Comparison of ENCODE assay signal across 17 cellular contexts in the genomic region with DNA sequence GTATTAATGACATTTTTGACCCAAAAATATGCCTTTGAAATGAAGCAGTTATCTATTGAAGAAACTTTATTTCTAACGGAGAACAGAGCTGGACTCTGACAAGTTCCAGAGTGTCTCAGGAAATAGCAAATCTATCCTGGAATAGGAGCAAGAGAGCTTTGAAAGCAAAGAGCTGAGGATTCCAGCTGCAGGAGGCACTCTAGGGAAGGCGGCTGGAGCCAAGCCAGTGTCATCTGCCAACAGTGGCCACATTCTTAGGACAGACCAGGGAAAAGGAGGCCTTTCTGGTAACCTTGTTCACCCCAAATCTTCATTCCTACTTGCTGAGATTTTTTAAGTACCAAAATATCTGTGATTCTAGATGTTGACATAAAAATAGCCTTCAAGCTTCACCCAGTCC.
DNase-seq lines count a peak whose midpoint lies in the region; ATAC-seq lines count a peak whose summit lies in the region.
"Had no signal": no experiment of that assay in that cellular context is flagged by ENCODE, and none has a peak within 500 bp of the region (broad histone marks: within the 10 kb centered on the region; RNA-seq: fewer than 3 reads in every experiment).

No MANE protein-coding gene starts in this region.

- in situ Hi-C loops in ACHN (cut with HindIII; ENCODE audit: low pct_ligation_motif_present, low pct_unique_long_range_greater_than_20kb, low sequenced_read_pairs): no loop called here

- H3K4me1 ChIP-seq in BLaER1 treated with 17β-estradiol and CSF1 and Interleukin-3, amounts not matched to agents 10 nM and 100 nM: peaks cover 12 to 30% (median 25%) of the 10 kb centered on the region in 10 experiments; a peak in 19 of 20 replicates
- H3K4me1 ChIP-seq: SJCRH30 had no signal

- H3K36me3 ChIP-seq in BLaER1 treated with 17β-estradiol and CSF1 and Interleukin-3, amounts not matched to agents 10 nM and 100 nM: no peaks in the 10 kb centered on the region
- no peaks in the 10 kb centered on the region for H3K36me3 ChIP-seq in H7 (replicated peaks; ENCODE audit: control insufficient read depth, insufficient read depth, low read length)
- H3K36me3 ChIP-seq: SJCRH30 had no signal

- DNase-seq in Ammon's horn (ENCODE audit: low spot score): peak; percentile 42
- DNase-seq in cerebellum (ENCODE audit: low spot score): peak; percentile 2
- DNase-seq in medulla oblongata (ENCODE audit: extremely low spot score): peak; percentile 44
- no peak for DNase-seq in NCI-H446 (lab: John Stamatoyannopoulos, UW)
- no peak for DNase-seq in H7
- DNase-seq in ACHN: no peak
- DNase-seq: DMS153, HCEC 1CT, NCI-H2081, NCI-H446 treated with DMSO at 0.1 percent for 48 hours, NCI-H748 treated with DMSO at 0.1 percent for 48 hours, SJCRH30 had no signal

- no peak for ATAC-seq in GM21737 (IDR thresholded peaks at IDR 0.05; ENCODE audit: unreplicated experiment)
- ATAC-seq: GM12878, HepG2 had no signal

- H3K27ac ChIP-seq in BLaER1 treated with 17β-estradiol and CSF1 and Interleukin-3, amounts not matched to agents 10 nM and 100 nM: peak overlapping the region in 1 of 11 experiments; percentile 51; a peak in 1 of 22 replicates
- H3K27ac ChIP-seq: KMS-11, SJCRH30 had no signal

- no peaks in the 10 kb centered on the region for H3K9me3 ChIP-seq in BLaER1 treated with 17β-estradiol and CSF1 and Interleukin-3, amounts not matched to agents 10 nM and 100 nM (replicated peaks in 1 of 11)
- H3K9me3 ChIP-seq: SJCRH30 had no signal

- no peak overlapping the region for H3K9ac ChIP-seq in BLaER1 treated with 17β-estradiol and CSF1 and Interleukin-3, amounts not matched to agents 10 nM and 100 nM
- H3K9ac ChIP-seq: KMS-11 had no signal

- peak overlapping the region in 10 of 11 experiments; percentile 43 to 92 (median 80); a peak in 18 of 22 replicates for H3K4me2 ChIP-seq in BLaER1 treated with 17β-estradiol and CSF1 and Interleukin-3, amounts not matched to agents 10 nM and 100 nM
- H3K4me2 ChIP-seq: KMS-11 had no signal

- H3K4me3 ChIP-seq in BLaER1 treated with 17β-estradiol and CSF1 and Interleukin-3, amounts not matched to agents 10 nM and 100 nM: no peak overlapping the region
- H3K4me3 ChIP-seq in H7 (ENCODE audit: insufficient read depth, low read depth, low read length): no peak overlapping the region
- H3K4me3 ChIP-seq: GM12878, SJCRH30 had no signal

- no peaks in the 10 kb centered on the region for H4K20me1 ChIP-seq in BLaER1 treated with 17β-estradiol and CSF1 and Interleukin-3, amounts not matched to agents 10 nM and 100 nM

- H3K27me3 ChIP-seq in BLaER1 treated with 17β-estradiol and CSF1 and Interleukin-3, amounts not matched to agents 10 nM and 100 nM: 0 out of 22 replicates have a peak, but pooled peaks cover 0 to 5% (median 0%) of the 10 kb centered on the region in 11 experiments
- H3K27me3 ChIP-seq in H7 (ENCODE audit: control insufficient read depth, insufficient read depth, low read length): no peaks in the 10 kb centered on the region

Comparison
In these comparisons a context has a peak if more than half of its experiments do, and no peak if none do; other contexts are left out.
1. DNase-seq: peak in Ammon's horn (single experiment), cerebellum (single experiment) and medulla oblongata (single experiment); none in NCI-H446 (0 of 2), H7 (single experiment) and ACHN (single experiment).